1 cellular context compared by ENCODE assay signal in the genomic region with DNA sequence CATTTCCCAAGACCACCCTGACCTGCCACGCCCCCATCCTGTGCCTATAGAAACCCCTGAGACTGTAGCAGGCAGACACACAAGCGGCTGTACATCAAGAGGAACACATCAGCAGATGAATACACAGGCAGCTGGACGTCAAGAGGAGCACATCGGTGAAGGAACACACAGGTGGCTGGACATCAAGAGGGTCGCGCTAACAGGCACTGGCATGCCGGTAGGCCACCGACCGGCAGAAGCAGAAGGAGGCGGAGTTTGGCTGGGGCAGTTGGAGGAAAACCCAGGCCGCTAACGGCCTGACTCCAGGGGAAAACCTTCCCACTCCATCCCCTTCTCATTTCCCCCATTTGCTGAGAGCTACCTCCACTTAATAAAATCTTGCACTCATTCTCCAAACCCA.
TF ChIP-seq lines count a peak whose summit lies in the region.

No MANE protein-coding gene starts in this region.

TF ChIP-seq in H1, 55 proteins besides CTCF, POLR2A, EP300 and RAD21:
- TF ChIP-seq CHD1 (IDR thresholded peaks at IDR 0.05; ENCODE audit: low read depth, low read length) = no peak
- no peak for TF ChIP-seq TAF7 (optimal IDR thresholded peaks at IDR 0.05; ENCODE audit: borderline replicate concordance, low read depth, low read length)
- TF ChIP-seq CEBPB (IDR thresholded peaks at IDR 0.05; ENCODE audit: low read depth, low read length) = no peak
- no peak for TF ChIP-seq KDM1A (IDR thresholded peaks at IDR 0.05; ENCODE audit: borderline replicate concordance, low read length)
- no peak for TF ChIP-seq RBBP5 (IDR thresholded peaks at IDR 0.05; ENCODE audit: borderline replicate concordance, low read depth, low read length)
- no peak for TF ChIP-seq JUND (IDR thresholded peaks at IDR 0.05; ENCODE audit: low read length)
- no peak for TF ChIP-seq SIRT6 (IDR thresholded peaks at IDR 0.05; ENCODE audit: low read length)
- no peak for TF ChIP-seq KDM4A (IDR thresholded peaks at IDR 0.05; ENCODE audit: low read depth, low read length, severe bottlenecking)
- TF ChIP-seq SUZ12 (IDR thresholded peaks at IDR 0.05; ENCODE audit: low read length) = no peak
- TF ChIP-seq BCL11A (IDR thresholded peaks at IDR 0.05; ENCODE audit: low read depth in 2 of 2, low read length in 2 of 2) = no peak
- no peak for TF ChIP-seq CREB1 (IDR thresholded peaks at IDR 0.05)
- TF ChIP-seq, protein P1, sequence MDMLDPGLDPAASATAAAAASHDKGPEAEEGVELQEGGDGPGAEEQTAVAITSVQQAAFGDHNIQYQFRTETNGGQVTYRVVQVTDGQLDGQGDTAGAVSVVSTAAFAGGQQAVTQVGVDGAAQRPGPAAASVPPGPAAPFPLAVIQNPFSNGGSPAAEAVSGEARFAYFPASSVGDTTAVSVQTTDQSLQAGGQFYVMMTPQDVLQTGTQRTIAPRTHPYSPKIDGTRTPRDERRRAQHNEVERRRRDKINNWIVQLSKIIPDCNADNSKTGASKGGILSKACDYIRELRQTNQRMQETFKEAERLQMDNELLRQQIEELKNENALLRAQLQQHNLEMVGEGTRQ (IDR thresholded peaks at IDR 0.05; ENCODE audit: low read length) = no peak
